In the genomic region with DNA sequence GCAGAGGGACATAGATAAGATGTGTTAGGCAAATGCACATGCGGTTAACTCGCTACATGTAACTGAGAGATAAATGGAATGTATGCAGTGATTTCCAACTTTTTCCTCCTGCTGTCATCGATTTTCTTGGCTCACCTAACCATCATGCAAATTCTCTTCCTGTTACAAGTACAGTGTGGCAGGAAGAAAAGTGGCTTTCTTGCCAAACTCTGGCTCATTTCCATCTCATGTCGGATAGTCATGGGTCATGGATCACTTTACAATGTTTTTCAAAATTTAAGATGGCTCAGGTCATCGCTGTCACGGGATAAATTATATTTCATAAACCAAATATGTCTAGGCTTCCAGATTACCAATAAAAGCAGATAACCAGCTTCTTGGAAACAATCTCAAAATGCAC, we compare ENCODE assay signal across 2 cellular contexts.
TF ChIP-seq lines count a peak whose summit lies in the region.

No MANE protein-coding gene starts in this region.

TF ChIP-seq in GM23338, 12 proteins besides CTCF, POLR2A, EP300 and RAD21 (continues in another document):
- no peak for TF ChIP-seq NANOG (IDR thresholded peaks at IDR 0.05; ENCODE audit: borderline replicate concordance)
- TF ChIP-seq ZNF331 (CRISPR knock-in tag; IDR thresholded peaks at IDR 0.05; ENCODE audit: low read depth), result no peak
- TF ChIP-seq, protein P1, sequence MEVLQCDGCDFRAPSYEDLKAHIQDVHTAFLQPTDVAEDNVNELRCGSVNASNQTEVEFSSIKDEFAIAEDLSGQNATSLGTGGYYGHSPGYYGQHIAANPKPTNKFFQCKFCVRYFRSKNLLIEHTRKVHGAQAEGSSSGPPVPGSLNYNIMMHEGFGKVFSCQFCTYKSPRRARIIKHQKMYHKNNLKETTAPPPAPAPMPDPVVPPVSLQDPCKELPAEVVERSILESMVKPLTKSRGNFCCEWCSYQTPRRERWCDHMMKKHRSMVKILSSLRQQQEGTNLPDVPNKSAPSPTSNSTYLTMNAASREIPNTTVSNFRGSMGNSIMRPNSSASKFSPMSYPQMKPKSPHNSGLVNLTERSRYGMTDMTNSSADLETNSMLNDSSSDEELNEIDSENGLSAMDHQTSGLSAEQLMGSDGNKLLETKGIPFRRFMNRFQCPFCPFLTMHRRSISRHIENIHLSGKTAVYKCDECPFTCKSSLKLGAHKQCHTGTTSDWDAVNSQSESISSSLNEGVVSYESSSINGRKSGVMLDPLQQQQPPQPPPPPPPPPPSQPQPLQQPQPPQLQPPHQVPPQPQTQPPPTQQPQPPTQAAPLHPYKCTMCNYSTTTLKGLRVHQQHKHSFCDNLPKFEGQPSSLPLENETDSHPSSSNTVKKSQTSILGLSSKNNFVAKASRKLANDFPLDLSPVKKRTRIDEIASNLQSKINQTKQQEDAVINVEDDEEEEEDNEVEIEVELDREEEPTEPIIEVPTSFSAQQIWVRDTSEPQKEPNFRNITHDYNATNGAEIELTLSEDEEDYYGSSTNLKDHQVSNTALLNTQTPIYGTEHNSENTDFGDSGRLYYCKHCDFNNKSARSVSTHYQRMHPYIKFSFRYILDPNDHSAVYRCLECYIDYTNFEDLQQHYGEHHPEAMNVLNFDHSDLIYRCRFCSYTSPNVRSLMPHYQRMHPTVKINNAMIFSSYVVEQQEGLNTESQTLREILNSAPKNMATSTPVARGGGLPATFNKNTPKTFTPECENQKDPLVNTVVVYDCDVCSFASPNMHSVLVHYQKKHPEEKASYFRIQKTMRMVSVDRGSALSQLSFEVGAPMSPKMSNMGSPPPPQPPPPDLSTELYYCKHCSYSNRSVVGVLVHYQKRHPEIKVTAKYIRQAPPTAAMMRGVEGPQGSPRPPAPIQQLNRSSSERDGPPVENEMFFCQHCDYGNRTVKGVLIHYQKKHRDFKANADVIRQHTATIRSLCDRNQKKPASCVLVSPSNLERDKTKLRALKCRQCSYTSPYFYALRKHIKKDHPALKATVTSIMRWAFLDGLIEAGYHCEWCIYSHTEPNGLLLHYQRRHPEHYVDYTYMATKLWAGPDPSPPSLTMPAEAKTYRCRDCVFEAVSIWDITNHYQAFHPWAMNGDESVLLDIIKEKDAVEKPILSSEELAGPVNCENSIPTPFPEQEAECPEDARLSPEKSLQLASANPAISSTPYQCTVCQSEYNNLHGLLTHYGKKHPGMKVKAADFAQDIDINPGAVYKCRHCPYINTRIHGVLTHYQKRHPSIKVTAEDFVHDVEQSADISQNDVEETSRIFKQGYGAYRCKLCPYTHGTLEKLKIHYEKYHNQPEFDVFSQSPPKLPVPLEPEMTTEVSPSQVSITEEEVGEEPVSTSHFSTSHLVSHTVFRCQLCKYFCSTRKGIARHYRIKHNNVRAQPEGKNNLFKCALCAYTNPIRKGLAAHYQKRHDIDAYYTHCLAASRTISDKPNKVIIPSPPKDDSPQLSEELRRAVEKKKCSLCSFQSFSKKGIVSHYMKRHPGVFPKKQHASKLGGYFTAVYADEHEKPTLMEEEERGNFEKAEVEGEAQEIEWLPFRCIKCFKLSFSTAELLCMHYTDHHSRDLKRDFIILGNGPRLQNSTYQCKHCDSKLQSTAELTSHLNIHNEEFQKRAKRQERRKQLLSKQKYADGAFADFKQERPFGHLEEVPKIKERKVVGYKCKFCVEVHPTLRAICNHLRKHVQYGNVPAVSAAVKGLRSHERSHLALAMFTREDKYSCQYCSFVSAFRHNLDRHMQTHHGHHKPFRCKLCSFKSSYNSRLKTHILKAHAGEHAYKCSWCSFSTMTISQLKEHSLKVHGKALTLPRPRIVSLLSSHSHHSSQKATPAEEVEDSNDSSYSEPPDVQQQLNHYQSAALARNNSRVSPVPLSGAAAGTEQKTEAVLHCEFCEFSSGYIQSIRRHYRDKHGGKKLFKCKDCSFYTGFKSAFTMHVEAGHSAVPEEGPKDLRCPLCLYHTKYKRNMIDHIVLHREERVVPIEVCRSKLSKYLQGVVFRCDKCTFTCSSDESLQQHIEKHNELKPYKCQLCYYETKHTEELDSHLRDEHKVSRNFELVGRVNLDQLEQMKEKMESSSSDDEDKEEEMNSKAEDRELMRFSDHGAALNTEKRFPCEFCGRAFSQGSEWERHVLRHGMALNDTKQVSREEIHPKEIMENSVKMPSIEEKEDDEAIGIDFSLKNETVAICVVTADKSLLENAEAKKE (CRISPR knock-in tag; IDR thresholded peaks at IDR 0.05), result no peak
- TF ChIP-seq CREB1 (CRISPR knock-in tag; IDR thresholded peaks at IDR 0.05; ENCODE audit: low read depth), result no peak
- TF ChIP-seq STAT1 (IDR thresholded peaks at IDR 0.05; ENCODE audit: unreplicated experiment), result no peak
- TF ChIP-seq, protein P2, sequence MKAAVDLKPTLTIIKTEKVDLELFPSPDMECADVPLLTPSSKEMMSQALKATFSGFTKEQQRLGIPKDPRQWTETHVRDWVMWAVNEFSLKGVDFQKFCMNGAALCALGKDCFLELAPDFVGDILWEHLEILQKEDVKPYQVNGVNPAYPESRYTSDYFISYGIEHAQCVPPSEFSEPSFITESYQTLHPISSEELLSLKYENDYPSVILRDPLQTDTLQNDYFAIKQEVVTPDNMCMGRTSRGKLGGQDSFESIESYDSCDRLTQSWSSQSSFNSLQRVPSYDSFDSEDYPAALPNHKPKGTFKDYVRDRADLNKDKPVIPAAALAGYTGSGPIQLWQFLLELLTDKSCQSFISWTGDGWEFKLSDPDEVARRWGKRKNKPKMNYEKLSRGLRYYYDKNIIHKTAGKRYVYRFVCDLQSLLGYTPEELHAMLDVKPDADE (IDR thresholded peaks at IDR 0.05), result no peak
- no peak for TF ChIP-seq ZNF114 (CRISPR knock-in tag; IDR thresholded peaks at IDR 0.05)
- TF ChIP-seq EZH2 (IDR thresholded peaks at IDR 0.05; ENCODE audit: low read depth, unreplicated experiment), result no peak
- TF ChIP-seq EZH2phosphoT487 (IDR thresholded peaks at IDR 0.05; ENCODE audit: unreplicated experiment), result no peak
- TF ChIP-seq JUNB (IDR thresholded peaks at IDR 0.05; ENCODE audit: unreplicated experiment), result no peak

TF ChIP-seq in endothelial cell of umbilical vein, 7 proteins besides CTCF, POLR2A, EP300 and RAD21:
- TF ChIP-seq EZH2 (IDR thresholded peaks at IDR 0.05; ENCODE audit: borderline replicate concordance, low read depth, low read length, severe bottlenecking), result no peak
- TF ChIP-seq FOS (IDR thresholded peaks at IDR 0.05; ENCODE audit: borderline replicate concordance, insufficient read depth, low read length), result peak; percentile 45
- TF ChIP-seq GATA2 (IDR thresholded peaks at IDR 0.05; ENCODE audit: insufficient read depth, insufficient read length, low read depth, low read length), result no peak
